ENCODE assay signal across 1 cellular context in the genomic region with DNA sequence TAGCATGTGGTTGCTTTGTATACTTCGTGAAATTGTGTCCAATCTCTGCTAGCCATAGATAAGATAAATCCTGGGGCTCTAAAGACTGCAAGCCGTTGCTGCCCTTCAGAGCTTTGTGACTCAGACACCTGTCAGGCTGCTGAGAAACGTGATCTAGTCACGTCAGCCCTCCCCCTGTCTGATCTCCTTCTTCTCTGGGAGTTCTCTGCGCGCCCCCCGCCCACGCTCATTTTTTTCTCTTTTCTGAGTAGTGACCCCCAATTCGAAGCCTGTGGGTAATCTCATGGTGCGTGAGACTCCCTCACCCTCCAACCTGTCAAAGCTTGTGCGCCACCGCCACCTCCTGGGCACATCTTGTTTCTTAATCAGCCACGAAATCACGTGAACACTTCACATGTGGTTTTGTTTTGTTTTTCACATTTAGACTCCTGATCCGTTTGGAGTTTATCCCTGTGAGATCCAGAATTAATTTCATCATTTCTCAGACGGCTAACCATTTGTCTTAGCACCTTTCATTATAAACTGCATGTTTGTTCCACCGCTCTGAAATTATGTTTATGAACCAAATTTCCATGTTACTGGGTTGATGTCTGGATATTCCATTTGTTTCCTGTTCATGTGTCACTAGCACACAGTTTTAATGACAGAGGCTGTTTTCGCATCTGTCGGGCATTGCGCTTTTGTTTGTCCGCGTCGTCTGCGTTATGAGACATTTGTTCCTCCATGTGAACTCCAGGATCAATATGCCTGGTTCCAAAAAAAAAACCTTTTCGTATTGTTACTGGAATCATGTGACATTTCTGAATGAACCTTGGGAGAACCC.
A peak's percentile ranks its signal among the peaks of the same experiment; 100 is the strongest.
TF ChIP-seq lines count a peak whose summit lies in the region.

No MANE protein-coding gene starts in this region.

TF ChIP-seq in HCT116, 20 proteins besides CTCF, POLR2A, EP300 and RAD21 (continued from another document):
- TF ChIP-seq CEBPB (IDR thresholded peaks at IDR 0.05; ENCODE audit: low read depth) (no peak), YY1 (IDR thresholded peaks at IDR 0.05; ENCODE audit: extremely low read depth, insufficient replicate concordance, low read depth, low read length) (peak; percentile 26), ZFX (IDR thresholded peaks at IDR 0.05) (no peak), EGR1 (IDR thresholded peaks at IDR 0.05; ENCODE audit: low read depth) (no peak), EZH2phosphoT487 (IDR thresholded peaks at IDR 0.05; ENCODE audit: borderline replicate concordance) (no peak), SRF (IDR thresholded peaks at IDR 0.05; ENCODE audit: low read depth) (no peak), TCF7L2 (IDR thresholded peaks at IDR 0.05; ENCODE audit: borderline replicate concordance, extremely low read depth, insufficient read depth, insufficient read length) (no peak), POLR2AphosphoS5 (IDR thresholded peaks at IDR 0.05; ENCODE audit: low read depth, low read length) (peak; percentile 38; the same call in 1 of the 2 replicates), EZH2 (IDR thresholded peaks at IDR 0.05) (no peak)
- TF ChIP-seq, protein P1, sequence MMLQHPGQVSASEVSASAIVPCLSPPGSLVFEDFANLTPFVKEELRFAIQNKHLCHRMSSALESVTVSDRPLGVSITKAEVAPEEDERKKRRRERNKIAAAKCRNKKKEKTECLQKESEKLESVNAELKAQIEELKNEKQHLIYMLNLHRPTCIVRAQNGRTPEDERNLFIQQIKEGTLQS (IDR thresholded peaks at IDR 0.05): no peak
- TF ChIP-seq, protein P2, sequence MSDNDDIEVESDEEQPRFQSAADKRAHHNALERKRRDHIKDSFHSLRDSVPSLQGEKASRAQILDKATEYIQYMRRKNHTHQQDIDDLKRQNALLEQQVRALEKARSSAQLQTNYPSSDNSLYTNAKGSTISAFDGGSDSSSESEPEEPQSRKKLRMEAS (IDR thresholded peaks at IDR 0.05): peak; percentile 95
- TF ChIP-seq, protein P3, sequence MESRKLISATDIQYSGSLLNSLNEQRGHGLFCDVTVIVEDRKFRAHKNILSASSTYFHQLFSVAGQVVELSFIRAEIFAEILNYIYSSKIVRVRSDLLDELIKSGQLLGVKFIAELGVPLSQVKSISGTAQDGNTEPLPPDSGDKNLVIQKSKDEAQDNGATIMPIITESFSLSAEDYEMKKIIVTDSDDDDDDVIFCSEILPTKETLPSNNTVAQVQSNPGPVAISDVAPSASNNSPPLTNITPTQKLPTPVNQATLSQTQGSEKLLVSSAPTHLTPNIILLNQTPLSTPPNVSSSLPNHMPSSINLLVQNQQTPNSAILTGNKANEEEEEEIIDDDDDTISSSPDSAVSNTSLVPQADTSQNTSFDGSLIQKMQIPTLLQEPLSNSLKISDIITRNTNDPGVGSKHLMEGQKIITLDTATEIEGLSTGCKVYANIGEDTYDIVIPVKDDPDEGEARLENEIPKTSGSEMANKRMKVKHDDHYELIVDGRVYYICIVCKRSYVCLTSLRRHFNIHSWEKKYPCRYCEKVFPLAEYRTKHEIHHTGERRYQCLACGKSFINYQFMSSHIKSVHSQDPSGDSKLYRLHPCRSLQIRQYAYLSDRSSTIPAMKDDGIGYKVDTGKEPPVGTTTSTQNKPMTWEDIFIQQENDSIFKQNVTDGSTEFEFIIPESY (IDR thresholded peaks at IDR 0.05; ENCODE audit: extremely low read depth, insufficient replicate concordance, low read length): no peak
